ENCODE assay signal across 8 cellular contexts in the genomic region with DNA sequence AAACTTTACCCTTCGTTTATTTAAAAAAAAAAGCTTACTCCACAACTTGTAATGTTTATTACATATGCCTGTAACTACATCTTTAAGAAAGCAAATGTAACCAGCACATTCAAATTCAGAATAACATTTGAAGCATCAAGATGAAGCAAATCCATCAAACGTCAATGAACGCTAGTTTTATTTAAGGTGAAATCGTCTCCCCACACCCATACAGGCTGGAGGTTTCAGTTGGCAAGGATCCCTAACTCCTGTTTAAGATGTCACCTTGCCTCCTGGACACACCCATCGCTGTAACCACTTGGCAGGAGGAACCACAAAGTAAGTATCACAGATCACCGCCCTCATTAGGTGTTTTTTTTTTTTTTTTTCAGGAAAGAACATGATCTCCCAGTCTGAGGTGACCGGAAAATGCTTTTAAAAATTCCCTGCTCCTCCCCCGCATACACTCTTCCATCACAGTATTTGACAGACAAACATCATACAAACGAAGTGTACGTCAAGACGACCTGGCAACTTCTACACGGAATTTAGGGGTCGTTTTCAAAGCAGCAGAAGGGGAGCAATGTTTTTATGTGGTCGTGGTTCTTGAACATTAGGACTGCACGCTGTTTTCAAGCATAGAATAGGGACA. TPM values are rescaled to one million over a fixed set of nuclear protein-coding genes. Genes with fewer than 3 reads are reported as not detected.
DNase-seq lines count a peak whose midpoint lies in the region; ATAC-seq and TF ChIP-seq lines count a peak whose summit lies in the region.

No MANE protein-coding gene starts in this region.

- peak overlapping the region; percentile 97 for H3K4me2 ChIP-seq in BLaER1
- peak overlapping the region; percentile 88 for H3K4me2 ChIP-seq in PC-3 (ENCODE audit: low read length)

- H3K9ac ChIP-seq in BLaER1 (peak overlapping the region; percentile 99), PC-3 (ENCODE audit: low read length) (peak overlapping the region; percentile 99)

- peak overlapping the region; percentile 98 to 100 (median 99) for H3K27ac Mint-ChIP-seq in brain
- H3K27ac Mint-ChIP-seq in stimulated activated memory B cell treated with anti-CD40 and anti-IgM and Interleukin-4, amounts not matched to agents 10 μg/mL and 1 μg/mL and 100 μg/mL, for 72 hours, result peak overlapping the region; percentile 99

- no peak overlapping the region for H2AFZ ChIP-seq in PC-3 (ENCODE audit: low read length)

- CTCF ChIA-PET in PC-3 (lab: Charles Lee), result interaction anchor here (0.6 kb wide), 1 partner anchor 19 kb away, joined by 4 read pairs; no protein-coding TSS in a partner anchor

- peaks cover 20% of the 10 kb centered on the region for H3K36me3 Mint-ChIP-seq in brain
- H3K36me3 Mint-ChIP-seq in stimulated activated memory B cell treated with anti-CD40 and anti-IgM and Interleukin-4, amounts not matched to agents 10 μg/mL and 1 μg/mL and 100 μg/mL, for 72 hours, result peaks cover 9% of the 10 kb centered on the region

- peak overlapping the region; percentile 90 to 99 (median 94) for H3K4me3 Mint-ChIP-seq in brain
- H3K4me3 Mint-ChIP-seq in stimulated activated memory B cell treated with anti-CD40 and anti-IgM and Interleukin-4, amounts not matched to agents 10 μg/mL and 1 μg/mL and 100 μg/mL, for 72 hours, result peak overlapping the region; percentile 95

- BruUV-seq in PC-3 (replicated peaks; lab: Mats Ljungman, UMichigan), result no TSS peak

- H3K4me3 ChIP-seq in BLaER1 (peak overlapping the region; percentile 88), PC-3 (ENCODE audit: low read length) (peak overlapping the region; percentile 97)

- H4K20me1 ChIP-seq in BLaER1 (peaks cover 63% of the 10 kb centered on the region), PC-3 (ENCODE audit: low read length) (peaks cover 58% of the 10 kb centered on the region)

- peaks cover 7% of the 10 kb centered on the region for H3F3A ChIP-seq in PC-3 (ENCODE audit: low read length, unreplicated experiment)

- TF ChIP-seq CTCF in PC-3 (conservative IDR thresholded peaks at IDR 0.05; ENCODE audit: low read depth, low read length) (no peak), brain (conservative IDR thresholded peaks at IDR 0.05) (no peak)

- peak overlapping the region; percentile 100 for H3K27ac ChIP-seq in BLaER1
- peak overlapping the region; percentile 61 for H3K27ac ChIP-seq in PC-3 (ENCODE audit: low read length)

- peaks cover 75% of the 10 kb centered on the region for H3K4me1 Mint-ChIP-seq in brain
- peaks cover 67% of the 10 kb centered on the region for H3K4me1 Mint-ChIP-seq in stimulated activated memory B cell treated with anti-CD40 and anti-IgM and Interleukin-4, amounts not matched to agents 10 μg/mL and 1 μg/mL and 100 μg/mL, for 72 hours

- intact Hi-C loops in PC-3 (cut with micrococcal nuclease), result loop anchor here (5.0 kb wide), 2 partner anchors 158 to 258 kb away; partner anchors contain the start of gene MCFD2

- peaks cover 66% of the 10 kb centered on the region for H3K79me2 ChIP-seq in PC-3 (ENCODE audit: low read length)

- peaks cover 15% of the 10 kb centered on the region for H3K27me3 Mint-ChIP-seq in brain
- H3K27me3 Mint-ChIP-seq in stimulated activated memory B cell treated with anti-CD40 and anti-IgM and Interleukin-4, amounts not matched to agents 10 μg/mL and 1 μg/mL and 100 μg/mL, for 72 hours, result no peaks in the 10 kb centered on the region

- H3K9me3 Mint-ChIP-seq in brain, result peaks cover 0 to 11% (median 4%) of the 10 kb centered on the region in 5 experiments
- no peaks in the 10 kb centered on the region for H3K9me3 Mint-ChIP-seq in stimulated activated memory B cell treated with anti-CD40 and anti-IgM and Interleukin-4, amounts not matched to agents 10 μg/mL and 1 μg/mL and 100 μg/mL, for 72 hours

- POLR2A ChIA-PET in PC-3 (lab: Charles Lee; ENCODE audit: unreplicated experiment), result interaction anchor here (0.6 kb wide), 2 partner anchors 16 to 44 kb away, joined by 4 to 8 read pairs; no protein-coding TSS in a partner anchor

- peaks cover 62% of the 10 kb centered on the region for H3K4me1 ChIP-seq in BLaER1
- peaks cover 53% of the 10 kb centered on the region for H3K4me1 ChIP-seq in PC-3 (ENCODE audit: insufficient read depth, low read length)

- no peaks in the 10 kb centered on the region for H3K27me3 ChIP-seq in BLaER1
- no peaks in the 10 kb centered on the region for H3K27me3 ChIP-seq in PC-3 (ENCODE audit: low read length)

- peaks cover 23% of the 10 kb centered on the region for H3K36me3 ChIP-seq in BLaER1
- H3K36me3 ChIP-seq in PC-3 (ENCODE audit: low read depth, low read length), result peaks cover 30% of the 10 kb centered on the region

- no peaks in the 10 kb centered on the region for H3K9me3 ChIP-seq in BLaER1
- H3K9me3 ChIP-seq in PC-3 (ENCODE audit: low read length), result no peaks in the 10 kb centered on the region

- DNase-seq in H4 (ENCODE audit: low spot score) (peak; percentile 81), PC-3 (peak; percentile 85), kidney glomerular epithelial cell (lab: John Stamatoyannopoulos, UW) (peak; percentile 69), amniotic stem cell (lab: John Stamatoyannopoulos, UW) (no peak), OCI-M2 (lab: John Stamatoyannopoulos, UW; ENCODE audit: unreplicated experiment) (no peak)

- ATAC-seq in PC-3, result peak; percentile 6; the same call in 1 of the 2 replicates
- ATAC-seq in stimulated activated memory B cell treated with anti-CD40 and anti-IgM and Interleukin-4, amounts not matched to agents 10 μg/mL and 1 μg/mL and 100 μg/mL, for 72 hours, result no peak

- H3K9me2 ChIP-seq in PC-3 (replicated peaks; ENCODE audit: low read length), result no peaks in the 10 kb centered on the region

RNA-seq across cellular contexts. Expression of gene CALM2, which starts 1.5 kb away (rescaled TPM):
- 1,142 and 1,215 TPM in 2 replicates for total RNA-seq in H4 (2014; rRNA removed; shearing (Covaris generic))
- 382 and 393 TPM in 2 replicates for total RNA-seq in PC-3 (2014; rRNA removed)
- 1,051 TPM for polyA plus RNA-seq in brain (ENCODE audit: insufficient read depth, low read depth, low replicate concordance)

RNA-seq across cellular contexts. Expression of gene STPG4, which starts 19.7 kb away (rescaled TPM):
- total RNA-seq in H4 (2014; rRNA removed; shearing (Covaris generic)), result not detected in 2 replicates
- total RNA-seq in PC-3 (2014; rRNA removed), result 2.4 TPM in 1 of 2 replicates, not detected in the other
- not detected for polyA plus RNA-seq in brain (ENCODE audit: insufficient read depth, low read depth, low replicate concordance)

Comparison
In these comparisons a context has a peak if more than half of its experiments do, and no peak if none do; other contexts are left out.
1. DNase-seq: peak in H4 (single experiment), PC-3 (single experiment) and kidney glomerular epithelial cell (single experiment); none in amniotic stem cell (single experiment) and OCI-M2 (single experiment).